Comparison of ENCODE assay signal across 10 cellular contexts in the genomic region with DNA sequence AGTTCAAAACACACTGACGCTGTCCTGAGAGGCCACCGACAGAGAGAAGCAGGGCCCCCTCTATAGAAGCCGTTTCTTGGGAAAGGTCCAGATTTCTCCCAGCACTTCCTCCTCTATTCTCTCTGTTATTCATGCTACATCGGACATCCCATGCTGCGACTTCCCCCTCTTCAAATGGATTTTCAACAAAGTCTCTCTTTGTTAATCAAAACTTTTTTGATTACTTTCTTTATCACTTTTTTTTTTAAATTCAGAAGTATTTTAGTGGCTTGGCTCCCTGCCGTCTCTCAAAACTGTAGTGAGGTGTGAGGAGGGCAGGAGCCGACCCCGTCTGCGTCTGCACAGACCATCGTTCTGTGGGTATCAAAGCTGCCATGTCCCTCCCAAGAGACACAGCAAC.
DNase-seq lines count a peak whose midpoint lies in the region; ATAC-seq and TF ChIP-seq lines count a peak whose summit lies in the region.
"Had no signal": no experiment of that assay in that cellular context is flagged by ENCODE, and none has a peak within 500 bp of the region (broad histone marks: within the 10 kb centered on the region; RNA-seq: fewer than 3 reads in every experiment).

No MANE protein-coding gene starts in this region.

- H3K4me3 ChIP-seq in left ventricle myocardium inferior (no peak overlapping the region), dorsolateral prefrontal cortex (peak overlapping the region in 40 of 59 donors; percentile 7 to 67 (median 47)), uterus (no peak overlapping the region)

- peaks cover 3 to 24% (median 14%) of the 10 kb centered on the region in 5 donors for H3K27me3 Mint-ChIP-seq in naive thymus-derived CD8-positive, alpha-beta T cell
- peaks cover 16% of the 10 kb centered on the region for H3K27me3 Mint-ChIP-seq in activated T-cell treated with anti-CD3 and anti-CD28 coated beads, Interleukin-2, amount 50 U/mL, for 72 hours (ENCODE audit: low read depth)
- peaks cover 30% of the 10 kb centered on the region for H3K27me3 Mint-ChIP-seq in stimulated activated naive CD8-positive, alpha-beta T cell treated with anti-CD3 and anti-CD28 coated beads, Interleukin-15, amount 100 ng/mL, for 72 hours

- peaks cover 42% of the 10 kb centered on the region for H3K4me1 ChIP-seq in left ventricle myocardium inferior
- H3K4me1 ChIP-seq in uterus: peaks cover 7 to 13% of the 10 kb centered on the region in 2 donors

- H3K27ac ChIP-seq in left ventricle myocardium inferior (replicated peaks) (peak overlapping the region; percentile 85), dorsolateral prefrontal cortex (peak overlapping the region; percentile 66 to 97 (median 91)), uterus (peak overlapping the region; percentile 81 to 95)

- POLR2A ChIA-PET in naive thymus-derived CD8-positive, alpha-beta T cell (lab: Charles Lee): no interaction called here

- H3K27me3 ChIP-seq in left ventricle myocardium inferior (ENCODE audit: low read depth) (no peaks in the 10 kb centered on the region), dorsolateral prefrontal cortex (no peaks in the 10 kb centered on the region), uterus (no peaks in the 10 kb centered on the region)

- DNase-seq in left ventricle myocardium inferior (no peak), left cardiac atrium (no peak), dorsolateral prefrontal cortex (no peak), uterus (no peak)
- DNase-seq in naive thymus-derived CD8-positive, alpha-beta T cell: no peak
- DNase-seq in activated T-cell treated with anti-CD3 and anti-CD28 coated beads, Interleukin-2, amount 50 U/mL, for 72 hours: no peak
- no peak for DNase-seq in stimulated activated naive CD8-positive, alpha-beta T cell treated with anti-CD3 and anti-CD28 coated beads, Interleukin-15, amount 100 ng/mL, for 72 hours
- DNase-seq: GF-D8 had no signal

- H3K9me3 ChIP-seq in left ventricle myocardium inferior (replicated peaks): no peaks in the 10 kb centered on the region
- no peaks in the 10 kb centered on the region for H3K9me3 ChIP-seq in uterus

- peak overlapping the region in 2 of 10 donors; percentile 27 to 66 for H3K27ac Mint-ChIP-seq in naive thymus-derived CD8-positive, alpha-beta T cell
- H3K27ac Mint-ChIP-seq in activated T-cell treated with anti-CD3 and anti-CD28 coated beads, Interleukin-2, amount 50 U/mL, for 72 hours: no peak overlapping the region
- no peak overlapping the region for H3K27ac Mint-ChIP-seq in stimulated activated naive CD8-positive, alpha-beta T cell treated with anti-CD3 and anti-CD28 coated beads, Interleukin-15, amount 100 ng/mL, for 72 hours

- no peaks in the 10 kb centered on the region for H3K9me3 Mint-ChIP-seq in naive thymus-derived CD8-positive, alpha-beta T cell
- no peaks in the 10 kb centered on the region for H3K9me3 Mint-ChIP-seq in activated T-cell treated with anti-CD3 and anti-CD28 coated beads, Interleukin-2, amount 50 U/mL, for 72 hours
- no peaks in the 10 kb centered on the region for H3K9me3 Mint-ChIP-seq in stimulated activated naive CD8-positive, alpha-beta T cell treated with anti-CD3 and anti-CD28 coated beads, Interleukin-15, amount 100 ng/mL, for 72 hours
- H3K9me3 Mint-ChIP-seq: T-helper 2 cell treated with Interferon-gamma antibody and Interleukin-4, amounts not matched to agents 5 μg/mL and 100 μg/mL, for 36 hours had no signal

- TF ChIP-seq CTCF in left ventricle myocardium inferior (IDR thresholded peaks at IDR 0.05; ENCODE audit: borderline replicate concordance) (no peak), dorsolateral prefrontal cortex (IDR thresholded peaks at IDR 0.05 in 54 of 56, conservative IDR thresholded peaks at IDR 0.05 in 2 of 56; ENCODE audit: low read depth in 1 of 56, partially characterized antibody in 56 of 56) (no peak), uterus (IDR thresholded peaks at IDR 0.05) (no peak)

- no peak for ATAC-seq in left cardiac atrium
- ATAC-seq in naive thymus-derived CD8-positive, alpha-beta T cell: no peak
- no peak for ATAC-seq in activated T-cell treated with anti-CD3 and anti-CD28 coated beads, Interleukin-2, amount 50 U/mL, for 72 hours (replicated peaks in 1 of 2)
- ATAC-seq in stimulated activated naive CD8-positive, alpha-beta T cell treated with anti-CD3 and anti-CD28 coated beads, Interleukin-15, amount 100 ng/mL, for 72 hours: no peak
- ATAC-seq in GM18909 (IDR thresholded peaks at IDR 0.05; ENCODE audit: poor library complexity, unreplicated experiment): no peak

- TF ChIP-seq POLR2A in uterus (IDR thresholded peaks at IDR 0.05): no peak

- peaks cover 15 to 52% (median 26%) of the 10 kb centered on the region in 4 donors for H3K4me1 Mint-ChIP-seq in naive thymus-derived CD8-positive, alpha-beta T cell
- H3K4me1 Mint-ChIP-seq in activated T-cell treated with anti-CD3 and anti-CD28 coated beads, Interleukin-2, amount 50 U/mL, for 72 hours (ENCODE audit: low read depth): peaks cover 42% of the 10 kb centered on the region
- peaks cover 41% of the 10 kb centered on the region for H3K4me1 Mint-ChIP-seq in stimulated activated naive CD8-positive, alpha-beta T cell treated with anti-CD3 and anti-CD28 coated beads, Interleukin-15, amount 100 ng/mL, for 72 hours

- H3K4me3 Mint-ChIP-seq in naive thymus-derived CD8-positive, alpha-beta T cell: peak overlapping the region in 6 of 10 donors; percentile 15 to 88 (median 76)
- peak overlapping the region in 1 of 2 donors; percentile 83 for H3K4me3 Mint-ChIP-seq in activated T-cell treated with anti-CD3 and anti-CD28 coated beads, Interleukin-2, amount 50 U/mL, for 72 hours
- H3K4me3 Mint-ChIP-seq in stimulated activated naive CD8-positive, alpha-beta T cell treated with anti-CD3 and anti-CD28 coated beads, Interleukin-15, amount 100 ng/mL, for 72 hours: no peak overlapping the region

- no peaks in the 10 kb centered on the region for H3K36me3 Mint-ChIP-seq in naive thymus-derived CD8-positive, alpha-beta T cell
- no peaks in the 10 kb centered on the region for H3K36me3 Mint-ChIP-seq in activated T-cell treated with anti-CD3 and anti-CD28 coated beads, Interleukin-2, amount 50 U/mL, for 72 hours (ENCODE audit: insufficient read depth in 2 of 2)

- H3K36me3 ChIP-seq in left ventricle myocardium inferior (no peaks in the 10 kb centered on the region), uterus (no peaks in the 10 kb centered on the region)

- intact Hi-C loops in left ventricle myocardium inferior (cut with micrococcal nuclease) (no loop called here), left cardiac atrium (cut with DNase I) (no loop called here), dorsolateral prefrontal cortex (cut with DNase I) (loop anchor here (5.0 kb wide), 1 partner anchor 311 kb away; no protein-coding TSS in a partner anchor), uterus (cut with DNase I; ENCODE audit: low total_unique reads) (no loop called here)

Comparison
In these comparisons a context has a peak if more than half of its experiments do, and no peak if none do; other contexts are left out.
1. H3K4me3 ChIP-seq: peak in dorsolateral prefrontal cortex (40 of 59); none in left ventricle myocardium inferior (single experiment) and uterus (0 of 2).
2. H3K4me3 Mint-ChIP-seq: peak in naive thymus-derived CD8-positive, alpha-beta T cell (6 of 10); none in stimulated activated naive CD8-positive, alpha-beta T cell treated with anti-CD3 and anti-CD28 coated beads, Interleukin-15, amount 100 ng/mL, for 72 hours (0 of 2).
3. intact Hi-C loops: an anchor here in dorsolateral prefrontal cortex (5.0 kb wide); none called in left ventricle myocardium inferior, left cardiac atrium and uterus.
4. Peak in every context shown above with its lines, with median percentiles within 50 percentile points of each other: H3K27ac ChIP-seq.